15 cellular contexts compared by ENCODE assay signal in the genomic region with DNA sequence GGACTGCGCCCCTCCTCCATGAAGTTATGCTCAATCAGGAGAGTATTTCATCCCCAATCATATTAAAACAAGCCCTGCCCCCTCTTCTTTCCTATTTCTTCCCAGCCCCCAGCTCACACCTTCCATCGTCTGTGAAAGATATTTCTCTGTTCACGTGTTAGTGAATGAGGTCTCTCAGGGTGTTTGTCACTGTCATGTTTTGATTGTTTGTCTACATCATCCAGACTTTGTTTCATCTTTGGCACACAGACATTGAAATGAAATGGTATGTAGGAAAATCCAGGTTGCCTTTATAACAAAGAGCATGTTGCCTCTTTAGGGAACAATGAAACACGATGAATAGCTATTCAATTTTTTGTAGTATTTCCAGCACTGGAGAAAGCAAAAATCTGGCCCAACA.
A peak's percentile ranks its signal among the peaks of the same experiment; 100 is the strongest.
DNase-seq lines count a peak whose midpoint lies in the region; ATAC-seq and TF ChIP-seq lines count a peak whose summit lies in the region.
"Had no signal": no experiment of that assay in that cellular context is flagged by ENCODE, and none has a peak within 500 bp of the region (broad histone marks: within the 10 kb centered on the region; RNA-seq: fewer than 3 reads in every experiment).

No MANE protein-coding gene starts in this region.

- H4K91ac ChIP-seq in H9 (ENCODE audit: insufficient read length, low read depth, low read length): no peak overlapping the region

- no peaks in the 10 kb centered on the region for H3K23me2 ChIP-seq in H9 (ENCODE audit: insufficient read length, low read depth, low read length, poor library complexity, severe bottlenecking)

- H2BK120ac ChIP-seq in H9 (ENCODE audit: low read depth, low read length, poor library complexity, severe bottlenecking): no peak overlapping the region

- TF ChIP-seq CTCF in H9 (conservative IDR thresholded peaks at IDR 0.05) (no peak), sigmoid colon (IDR thresholded peaks at IDR 0.05) (no peak)

- peak overlapping the region; percentile 47 for H3K4me3 ChIP-seq in endocrine pancreas (ENCODE audit: control insufficient read depth, insufficient read depth, low read length)
- no peak overlapping the region for H3K4me3 ChIP-seq in neuron (ENCODE audit: low read length)
- H3K4me3 ChIP-seq in sigmoid colon: no peak overlapping the region

- DNase-seq in H9: no peak
- peak; percentile 31 for DNase-seq in NCI-H345 (lab: John Stamatoyannopoulos, UW)
- no peak for DNase-seq in NCI-H524 treated with DMSO at 0.1 percent for 48 hours (lab: John Stamatoyannopoulos, UW)
- DNase-seq in sigmoid colon: no peak
- DNase-seq: HCEC 1CT; NCI-H1417; NCI-H2029; NCI-H2227 treated with DMSO at 0.1 percent for 48 hours; NK-92 treated with Interleukin-12 subunit alpha and Interleukin-12 subunit beta, amount 100 ng/mL, for 24 hours; SHP77 treated with DMSO at 0.1 percent for 48 hours had no signal

- no peak overlapping the region for H3T11ph ChIP-seq in H9 (ENCODE audit: low read length)

- no peaks in the 10 kb centered on the region for H3K79me1 ChIP-seq in H9 (ENCODE audit: insufficient read depth, low read depth, low read length, poor library complexity, severe bottlenecking)

- no peaks in the 10 kb centered on the region for H3K9me3 ChIP-seq in H9 (ENCODE audit: control insufficient read depth, low read depth, low read length)
- no peaks in the 10 kb centered on the region for H3K9me3 ChIP-seq in endocrine pancreas (ENCODE audit: control insufficient read depth, low read length)
- no peaks in the 10 kb centered on the region for H3K9me3 ChIP-seq in neuron (ENCODE audit: low read length)
- no peaks in the 10 kb centered on the region for H3K9me3 ChIP-seq in sigmoid colon

- H3K27ac ChIP-seq in H9 (ENCODE audit: insufficient read length, low read depth, low read length) (no peak overlapping the region), sigmoid colon (no peak overlapping the region)
- H3K27ac ChIP-seq: C4-2B had no signal

- intact Hi-C loops in sigmoid colon (cut with DNase I): no loop called here

- WGBS in H9 (ENCODE audit: extremely low coverage, insufficient read length, low lambda C conversion rate): no CpG with 5 or more reads among the region's 4 CpGs
- 88 to 94% methylated on average over 4 of the region's 4 CpGs for WGBS in sigmoid colon, 2 donors

- H3K79me2 ChIP-seq in H9 (ENCODE audit: insufficient read depth, low read length): no peaks in the 10 kb centered on the region

- H2BK15ac ChIP-seq in H9 (ENCODE audit: low read depth, low read length): no peak overlapping the region

- peaks cover 0 to 11% (median 2%) of the 10 kb centered on the region in 3 experiments; a peak in 4 of 7 replicates for H3K36me3 Mint-ChIP-seq in H9 (ENCODE audit: insufficient read depth in 1 of 3, low read depth in 3 of 3)

- ATAC-seq in GM21526 (IDR thresholded peaks at IDR 0.05; ENCODE audit: low FRiP score, unreplicated experiment): no peak
- ATAC-seq: SK-N-SH treated with all-trans-retinoic acid at 6 μM for 48 hours had no signal

- no peak for TF ChIP-seq EP300 in sigmoid colon (IDR thresholded peaks at IDR 0.05)

- no peak overlapping the region for H2BK12ac ChIP-seq in H9 (ENCODE audit: insufficient read length, low read depth, low read length)

- no peak overlapping the region for H3K14ac ChIP-seq in H9 (ENCODE audit: insufficient read depth, low read length)

- H3K4me1 ChIP-seq in H9 (ENCODE audit: insufficient read depth, low read length) (no peaks in the 10 kb centered on the region), endocrine pancreas (ENCODE audit: control insufficient read depth, insufficient read depth, low read length) (peaks cover 5% of the 10 kb centered on the region), neuron (ENCODE audit: insufficient read depth, low read length) (peaks cover 32% of the 10 kb centered on the region), sigmoid colon (peaks cover 0 to 9% (median 0%) of the 10 kb centered on the region in 4 donors)

- peaks cover 22 to 28% of the 10 kb centered on the region in 2 experiments for H3K4me1 Mint-ChIP-seq in H9

- no peaks in the 10 kb centered on the region for H3K36me3 ChIP-seq in endocrine pancreas (ENCODE audit: control insufficient read depth, insufficient read depth, low read length)
- H3K36me3 ChIP-seq in neuron (ENCODE audit: insufficient read depth, low read length): no peaks in the 10 kb centered on the region
- H3K36me3 ChIP-seq in sigmoid colon: no peaks in the 10 kb centered on the region

- no peaks in the 10 kb centered on the region for H3K27me3 Mint-ChIP-seq in H9 (ENCODE audit: low read depth)

- H3K4me3 Mint-ChIP-seq in H9: no peak overlapping the region

- H4K8ac ChIP-seq in H9 (replicated peaks; ENCODE audit: insufficient read length, low read depth, low read length): no peak overlapping the region

- no peak overlapping the region for H2BK20ac ChIP-seq in H9 (ENCODE audit: low read depth, low read length, poor library complexity, severe bottlenecking)

- no peak overlapping the region for H3K56ac ChIP-seq in H9 (ENCODE audit: insufficient read length, low read depth, low read length)

- no peak overlapping the region for H4K5ac ChIP-seq in H9 (ENCODE audit: insufficient read length, low read depth, low read length)

- no peak overlapping the region for H2BK5ac ChIP-seq in H9 (ENCODE audit: insufficient read length, low read length)

- H2AK5ac ChIP-seq in H9 (ENCODE audit: insufficient read length, low read length): no peak overlapping the region

- peaks cover 2% of the 10 kb centered on the region in 2 experiments; a peak in 2 of 5 replicates for H3K9me3 Mint-ChIP-seq in H9

- H3K4me2 ChIP-seq in H9 (ENCODE audit: insufficient read depth, insufficient read length, low read length): no peak overlapping the region

- no peak overlapping the region for H3K9ac ChIP-seq in H9 (ENCODE audit: extremely low read depth, insufficient read length, low read length)
- no peak overlapping the region for H3K9ac ChIP-seq in endocrine pancreas (ENCODE audit: control insufficient read depth, insufficient read depth, low read length)

- H3K27ac Mint-ChIP-seq in H9: no peak overlapping the region

- H3K27me3 ChIP-seq in H9 (ENCODE audit: insufficient read depth, low read length) (no peaks in the 10 kb centered on the region), endocrine pancreas (ENCODE audit: control insufficient read depth, insufficient read depth, low read length) (no peaks in the 10 kb centered on the region), neuron (ENCODE audit: insufficient read depth, low read length) (no peaks in the 10 kb centered on the region), sigmoid colon (no peaks in the 10 kb centered on the region)

- no peak overlapping the region for H3K23ac ChIP-seq in H9 (ENCODE audit: insufficient read length, low read depth, low read length)

- no peak overlapping the region for H3K18ac ChIP-seq in H9 (ENCODE audit: insufficient read length, low read depth, low read length)

- TF ChIP-seq POLR2A in sigmoid colon (IDR thresholded peaks at IDR 0.05): no peak

- H2AFZ ChIP-seq in H9 (ENCODE audit: low read length): peak overlapping the region; percentile 56
- H2AFZ ChIP-seq in neuron (ENCODE audit: low read depth, low read length): peak overlapping the region; percentile 19

- no peaks in the 10 kb centered on the region for H4K20me1 ChIP-seq in H9 (ENCODE audit: control insufficient read depth, insufficient read depth, insufficient read length)

- no peak overlapping the region for H3K4ac ChIP-seq in H9 (ENCODE audit: low read depth, low read length)
